In the genomic region with DNA sequence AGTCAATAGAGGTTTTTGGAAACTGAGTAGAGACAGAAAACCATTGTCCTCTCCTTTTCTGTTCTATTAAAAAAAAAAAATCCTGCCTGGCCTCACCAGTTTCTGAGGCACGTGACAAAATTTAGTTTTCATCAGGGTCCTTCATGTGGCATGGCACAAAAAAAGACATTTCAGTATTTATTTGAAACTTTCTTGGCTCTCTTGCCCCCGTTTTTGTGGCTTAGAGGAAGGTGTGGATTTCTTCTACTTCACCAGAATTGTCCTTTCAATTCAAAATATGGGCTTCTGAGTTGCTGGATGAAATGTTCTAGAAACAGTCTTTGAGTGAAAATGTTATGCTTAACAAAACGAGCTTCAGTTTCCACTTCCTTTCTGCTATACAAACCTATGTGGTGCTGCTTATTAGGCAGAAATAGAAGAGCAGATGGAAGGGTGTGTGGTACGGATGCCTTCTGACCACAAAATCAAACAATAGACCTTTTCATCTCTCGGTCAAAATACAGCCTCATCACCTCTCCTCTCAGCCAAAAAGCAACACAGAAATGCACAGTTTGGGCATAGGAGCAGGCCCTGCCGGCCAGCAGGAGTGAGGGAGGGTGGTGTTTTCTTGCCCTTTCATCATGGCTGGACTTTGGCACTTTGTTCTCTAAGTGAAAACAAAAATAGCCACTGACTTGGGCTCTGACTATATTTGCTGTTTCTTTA, we compare ENCODE assay signal across 1 cellular context.
TF ChIP-seq lines count a peak whose summit lies in the region.

No MANE protein-coding gene starts in this region.

TF ChIP-seq in GM12878, 131 proteins besides CTCF, POLR2A, EP300 and RAD21 (continued from another document):
- TF ChIP-seq, protein P1, sequence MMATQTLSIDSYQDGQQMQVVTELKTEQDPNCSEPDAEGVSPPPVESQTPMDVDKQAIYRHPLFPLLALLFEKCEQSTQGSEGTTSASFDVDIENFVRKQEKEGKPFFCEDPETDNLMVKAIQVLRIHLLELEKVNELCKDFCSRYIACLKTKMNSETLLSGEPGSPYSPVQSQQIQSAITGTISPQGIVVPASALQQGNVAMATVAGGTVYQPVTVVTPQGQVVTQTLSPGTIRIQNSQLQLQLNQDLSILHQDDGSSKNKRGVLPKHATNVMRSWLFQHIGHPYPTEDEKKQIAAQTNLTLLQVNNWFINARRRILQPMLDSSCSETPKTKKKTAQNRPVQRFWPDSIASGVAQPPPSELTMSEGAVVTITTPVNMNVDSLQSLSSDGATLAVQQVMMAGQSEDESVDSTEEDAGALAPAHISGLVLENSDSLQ (IDR thresholded peaks at IDR 0.05) = no peak
- TF ChIP-seq TCF3 (IDR thresholded peaks at IDR 0.05; ENCODE audit: borderline replicate concordance, insufficient read depth, low read depth, low read length) (no peak), PML (IDR thresholded peaks at IDR 0.05; ENCODE audit: low read length) (0 out of 2 replicates have a peak, but pooled peaks have one; percentile 55), EED (IDR thresholded peaks at IDR 0.05; ENCODE audit: low read depth) (no peak)
- TF ChIP-seq, protein P2, sequence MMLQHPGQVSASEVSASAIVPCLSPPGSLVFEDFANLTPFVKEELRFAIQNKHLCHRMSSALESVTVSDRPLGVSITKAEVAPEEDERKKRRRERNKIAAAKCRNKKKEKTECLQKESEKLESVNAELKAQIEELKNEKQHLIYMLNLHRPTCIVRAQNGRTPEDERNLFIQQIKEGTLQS (IDR thresholded peaks at IDR 0.05; ENCODE audit: borderline replicate concordance, extremely low read depth, low read depth, low read length) = no peak
- TF ChIP-seq, protein P3, sequence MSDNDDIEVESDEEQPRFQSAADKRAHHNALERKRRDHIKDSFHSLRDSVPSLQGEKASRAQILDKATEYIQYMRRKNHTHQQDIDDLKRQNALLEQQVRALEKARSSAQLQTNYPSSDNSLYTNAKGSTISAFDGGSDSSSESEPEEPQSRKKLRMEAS (IDR thresholded peaks at IDR 0.05; ENCODE audit: low read depth, low read length) = no peak
- TF ChIP-seq, protein P4, sequence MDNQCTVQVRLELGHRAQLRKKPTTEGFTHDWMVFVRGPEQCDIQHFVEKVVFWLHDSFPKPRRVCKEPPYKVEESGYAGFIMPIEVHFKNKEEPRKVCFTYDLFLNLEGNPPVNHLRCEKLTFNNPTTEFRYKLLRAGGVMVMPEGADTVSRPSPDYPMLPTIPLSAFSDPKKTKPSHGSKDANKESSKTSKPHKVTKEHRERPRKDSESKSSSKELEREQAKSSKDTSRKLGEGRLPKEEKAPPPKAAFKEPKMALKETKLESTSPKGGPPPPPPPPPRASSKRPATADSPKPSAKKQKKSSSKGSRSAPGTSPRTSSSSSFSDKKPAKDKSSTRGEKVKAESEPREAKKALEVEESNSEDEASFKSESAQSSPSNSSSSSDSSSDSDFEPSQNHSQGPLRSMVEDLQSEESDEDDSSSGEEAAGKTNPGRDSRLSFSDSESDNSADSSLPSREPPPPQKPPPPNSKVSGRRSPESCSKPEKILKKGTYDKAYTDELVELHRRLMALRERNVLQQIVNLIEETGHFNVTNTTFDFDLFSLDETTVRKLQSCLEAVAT (IDR thresholded peaks at IDR 0.05) = peak; percentile 86
